In the genomic region with DNA sequence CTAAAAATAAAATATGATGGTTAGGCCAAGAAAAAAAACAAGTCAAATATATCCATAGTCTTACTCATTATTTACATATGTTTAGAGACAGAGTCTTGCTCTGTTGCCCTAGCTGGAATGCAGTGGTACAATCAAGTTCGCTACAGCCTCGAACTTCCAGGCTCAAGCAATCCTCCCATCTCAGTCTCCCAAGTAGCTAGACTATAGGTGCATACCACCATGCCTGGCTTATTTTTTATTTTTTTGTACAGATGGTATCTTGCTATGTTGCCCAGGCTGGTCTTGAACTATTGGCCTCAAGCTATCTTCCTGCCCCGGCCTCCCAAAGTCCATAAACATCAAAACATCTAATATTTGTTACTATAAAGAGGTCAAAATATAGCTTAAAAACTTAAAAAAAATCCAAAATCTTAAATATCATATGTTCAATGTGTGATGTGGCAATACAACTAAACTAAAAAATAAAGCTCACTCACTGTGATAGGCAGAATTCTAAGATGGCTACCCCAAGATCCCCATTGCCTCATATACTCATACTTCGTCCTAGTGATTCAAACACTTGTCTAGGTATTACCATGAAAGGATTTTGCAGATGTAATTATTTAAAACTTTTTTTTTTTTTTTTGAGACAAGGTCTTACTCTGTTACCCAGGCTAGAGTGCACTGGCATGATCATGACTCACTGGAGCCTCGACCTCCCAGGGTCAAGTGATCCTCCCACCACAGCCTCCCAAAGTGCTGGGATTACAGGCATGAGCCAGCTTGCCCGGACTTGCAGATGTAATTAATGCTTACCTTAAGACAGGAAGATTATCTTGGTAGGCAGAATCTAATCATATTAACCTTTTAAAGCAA, we compare ENCODE assay signal across 15 cellular contexts. TPM values are rescaled to one million over a fixed set of nuclear protein-coding genes. Genes with fewer than 3 reads are reported as not detected.
DNase-seq lines count a peak whose midpoint lies in the region; ATAC-seq and TF ChIP-seq lines count a peak whose summit lies in the region.
"Had no signal": no experiment of that assay in that cellular context is flagged by ENCODE, and none has a peak within 500 bp of the region (broad histone marks: within the 10 kb centered on the region; RNA-seq: fewer than 3 reads in every experiment).

No MANE protein-coding gene starts in this region.

- peaks cover 2% of the 10 kb centered on the region for H3K4me1 Mint-ChIP-seq in glutamatergic neuron (ENCODE audit: low read depth, unreplicated experiment)
- no peaks in the 10 kb centered on the region for H3K4me1 Mint-ChIP-seq in activated CD8-positive, alpha-beta T cell treated with anti-CD3 and anti-CD28 coated beads for 36 hours (ENCODE audit: low read depth)

- H3K4me3 Mint-ChIP-seq in glutamatergic neuron (ENCODE audit: unreplicated experiment), result no peak overlapping the region
- no peak overlapping the region for H3K4me3 Mint-ChIP-seq in activated CD8-positive, alpha-beta T cell treated with anti-CD3 and anti-CD28 coated beads for 36 hours
- H3K4me3 Mint-ChIP-seq: CD8-positive, alpha-beta T cell; neural progenitor cell had no signal

- H3K36me3 Mint-ChIP-seq in glutamatergic neuron (ENCODE audit: unreplicated experiment), result no peaks in the 10 kb centered on the region
- H3K36me3 Mint-ChIP-seq in activated CD8-positive, alpha-beta T cell treated with anti-CD3 and anti-CD28 coated beads for 36 hours (ENCODE audit: low read depth), result peaks cover 39% of the 10 kb centered on the region

- H3K9me3 Mint-ChIP-seq in glutamatergic neuron (ENCODE audit: unreplicated experiment), result peaks cover 2% of the 10 kb centered on the region
- H3K9me3 Mint-ChIP-seq in activated CD8-positive, alpha-beta T cell treated with anti-CD3 and anti-CD28 coated beads for 36 hours, result no peaks in the 10 kb centered on the region
- H3K9me3 Mint-ChIP-seq: CD8-positive, alpha-beta T cell had no signal

- no peak overlapping the region for H3K27ac Mint-ChIP-seq in glutamatergic neuron (ENCODE audit: unreplicated experiment)
- H3K27ac Mint-ChIP-seq in activated CD8-positive, alpha-beta T cell treated with anti-CD3 and anti-CD28 coated beads for 36 hours, result no peak overlapping the region
- H3K27ac Mint-ChIP-seq: CD8-positive, alpha-beta T cell; neural progenitor cell had no signal

- H3K4me3 ChIP-seq in choroid plexus epithelial cell (ENCODE audit: low read depth, low read length), result no peak overlapping the region
- no peak overlapping the region for H3K4me3 ChIP-seq in retinal pigment epithelial cell (ENCODE audit: low read length)
- H3K4me3 ChIP-seq: neural progenitor cell, suprapubic skin had no signal

- ATAC-seq in activated CD8-positive, alpha-beta T cell treated with anti-CD3 and anti-CD28 coated beads for 36 hours, result no peak
- no peak for ATAC-seq in left cardiac atrium
- ATAC-seq: CD8-positive, alpha-beta T cell; left ventricle myocardium superior had no signal

- intact Hi-C loops in activated CD8-positive, alpha-beta T cell treated with anti-CD3 and anti-CD28 coated beads for 36 hours (cut with micrococcal nuclease), result no loop called here
- intact Hi-C loops in left cardiac atrium (cut with DNase I), result no loop called here

- TF ChIP-seq CTCF in choroid plexus epithelial cell (conservative IDR thresholded peaks at IDR 0.05; ENCODE audit: low read depth, low read length) (no peak), retinal pigment epithelial cell (conservative IDR thresholded peaks at IDR 0.05; ENCODE audit: low read depth, low read length) (no peak), glutamatergic neuron (IDR thresholded peaks at IDR 0.05; ENCODE audit: partially characterized antibody, unreplicated experiment) (no peak)
- TF ChIP-seq CTCF in activated CD8-positive, alpha-beta T cell treated with anti-CD3 and anti-CD28 coated beads for 36 hours (IDR thresholded peaks at IDR 0.05), result no peak

- H3K27me3 Mint-ChIP-seq in glutamatergic neuron (ENCODE audit: unreplicated experiment), result no peaks in the 10 kb centered on the region
- no peaks in the 10 kb centered on the region for H3K27me3 Mint-ChIP-seq in activated CD8-positive, alpha-beta T cell treated with anti-CD3 and anti-CD28 coated beads for 36 hours

- POLR2A ChIA-PET in activated CD8-positive, alpha-beta T cell treated with anti-CD3 and anti-CD28 coated beads for 36 hours (lab: Charles Lee), result interaction anchor here (1.3 kb wide), 1 partner anchor 9 kb away, joined by 3 read pairs; no protein-coding TSS in a partner anchor

- DNase-seq in HCEC 1CT (peak; percentile 75), NCI-H82 treated with DMSO at 0.1 percent for 48 hours (lab: John Stamatoyannopoulos, UW; ENCODE audit: unreplicated experiment) (peak; percentile 5), choroid plexus epithelial cell (ENCODE audit: low read depth) (peak; percentile 63), retinal pigment epithelial cell (ENCODE audit: low read depth) (peak; percentile 48), glutamatergic neuron (no peak), left cardiac atrium (no peak)
- DNase-seq in activated CD8-positive, alpha-beta T cell treated with anti-CD3 and anti-CD28 coated beads for 36 hours, result no peak
- DNase-seq: activated CD4-positive, alpha-beta T cell treated with anti-CD3 and anti-CD28 coated beads for 4 hours; CD8-positive, alpha-beta T cell; effector CD4-positive, alpha-beta T cell; left ventricle myocardium superior; NCI-H2029 treated with DMSO at 0.1 percent for 48 hours; small intestine had no signal

- CTCF ChIA-PET in activated CD8-positive, alpha-beta T cell treated with anti-CD3 and anti-CD28 coated beads for 36 hours (lab: Charles Lee), result interaction anchor here (1.1 kb wide), 1 partner anchor 171 kb away, joined by 4 read pairs; no protein-coding TSS in a partner anchor

RNA-seq across cellular contexts. Expression of gene C2CD3, which starts 35.9 kb away (rescaled TPM):
- total RNA-seq in glutamatergic neuron (ENCODE audit: unreplicated experiment) (182 TPM), left cardiac atrium (10 to 100 TPM; 12.2 to 17.9 TPM)
- total RNA-seq in activated CD8-positive, alpha-beta T cell treated with anti-CD3 and anti-CD28 coated beads for 36 hours, result 10 to 100 TPM; 22.5 to 25.6 TPM

RNA-seq across cellular contexts. Expression of gene PPME1, which starts 36.2 kb away (rescaled TPM):
- total RNA-seq in glutamatergic neuron (ENCODE audit: unreplicated experiment) (65.1 TPM), left cardiac atrium (10 to 100 TPM; 26.9 to 31.7 TPM)
- 10 to 100 TPM; 63.7 to 64.9 TPM for total RNA-seq in activated CD8-positive, alpha-beta T cell treated with anti-CD3 and anti-CD28 coated beads for 36 hours

Comparison
In these comparisons a context has a peak if more than half of its experiments do, and no peak if none do; other contexts are left out.
1. DNase-seq: peak in HCEC 1CT (single experiment), NCI-H82 treated with DMSO at 0.1 percent for 48 hours (single experiment), choroid plexus epithelial cell (single experiment) and retinal pigment epithelial cell (single experiment); none in glutamatergic neuron (single experiment), activated CD8-positive, alpha-beta T cell treated with anti-CD3 and anti-CD28 coated beads for 36 hours (single experiment) and left cardiac atrium (single experiment).